Comparison of ENCODE assay signal across 1 cellular context in genomic region chr6:32983493-32983848, GRCh38.
TF ChIP-seq lines count a peak whose summit lies in the region.

No MANE protein-coding gene starts in this region.

TF ChIP-seq in HepG2, 621 proteins besides CTCF, POLR2A, EP300 and RAD21:
- TF ChIP-seq ZNF414 (CRISPR knock-in tag; IDR thresholded peaks at IDR 0.05) (no peak), ATF3 (CRISPR knock-in tag; IDR thresholded peaks at IDR 0.05) (no peak), RELA (CRISPR knock-in tag; IDR thresholded peaks at IDR 0.05) (no peak), KLF13 (CRISPR knock-in tag; IDR thresholded peaks at IDR 0.05) (no peak), ZNF343 (CRISPR knock-in tag; IDR thresholded peaks at IDR 0.05) (no peak), ZBTB39 (CRISPR knock-in tag; IDR thresholded peaks at IDR 0.05) (no peak)
- TF ChIP-seq, protein P1, sequence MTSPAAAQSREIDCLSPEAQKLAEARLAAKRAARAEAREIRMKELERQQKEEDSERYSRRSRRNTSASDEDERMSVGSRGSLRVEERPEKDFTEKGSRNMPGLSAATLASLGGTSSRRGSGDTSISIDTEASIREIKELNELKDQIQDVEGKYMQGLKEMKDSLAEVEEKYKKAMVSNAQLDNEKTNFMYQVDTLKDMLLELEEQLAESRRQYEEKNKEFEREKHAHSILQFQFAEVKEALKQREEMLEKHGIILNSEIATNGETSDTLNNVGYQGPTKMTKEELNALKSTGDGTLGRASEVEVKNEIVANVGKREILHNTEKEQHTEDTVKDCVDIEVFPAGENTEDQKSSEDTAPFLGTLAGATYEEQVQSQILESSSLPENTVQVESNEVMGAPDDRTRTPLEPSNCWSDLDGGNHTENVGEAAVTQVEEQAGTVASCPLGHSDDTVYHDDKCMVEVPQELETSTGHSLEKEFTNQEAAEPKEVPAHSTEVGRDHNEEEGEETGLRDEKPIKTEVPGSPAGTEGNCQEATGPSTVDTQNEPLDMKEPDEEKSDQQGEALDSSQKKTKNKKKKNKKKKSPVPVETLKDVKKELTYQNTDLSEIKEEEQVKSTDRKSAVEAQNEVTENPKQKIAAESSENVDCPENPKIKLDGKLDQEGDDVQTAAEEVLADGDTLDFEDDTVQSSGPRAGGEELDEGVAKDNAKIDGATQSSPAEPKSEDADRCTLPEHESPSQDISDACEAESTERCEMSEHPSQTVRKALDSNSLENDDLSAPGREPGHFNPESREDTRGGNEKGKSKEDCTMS (CRISPR knock-in tag; conservative IDR thresholded peaks at IDR 0.05) = no peak
